In the genomic region with DNA sequence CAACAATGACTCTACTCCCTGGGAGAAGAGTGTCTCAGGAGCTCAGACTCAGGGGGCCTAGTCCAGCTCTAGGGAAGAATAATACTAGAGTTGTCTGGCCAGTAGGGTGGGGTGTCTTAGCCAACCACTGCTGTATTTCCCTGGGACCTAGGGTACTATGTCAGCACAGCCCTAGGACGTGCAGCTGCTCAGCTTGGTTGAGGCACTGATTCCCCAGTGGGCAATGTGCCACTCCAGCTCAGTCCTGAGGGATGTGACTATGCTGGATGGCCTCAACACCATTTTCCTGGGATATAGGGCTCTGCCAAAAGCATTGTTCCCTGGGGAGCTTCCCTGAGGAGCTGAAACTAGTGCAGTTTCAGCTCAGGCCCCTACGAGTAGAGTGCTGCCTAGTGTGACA, we compare ENCODE assay signal across 10 cellular contexts. TPM values are rescaled to one million over a fixed set of nuclear protein-coding genes. Genes with fewer than 3 reads are reported as not detected.
"Had no signal": no experiment of that assay in that cellular context is flagged by ENCODE, and none has a peak within 500 bp of the region (broad histone marks: within the 10 kb centered on the region; RNA-seq: fewer than 3 reads in every experiment).

No MANE protein-coding gene starts in this region.

- DNase-seq: HFFc6, IMR-90, KG1 had no signal

- H3K4me3 ChIP-seq: GM23338, HAP-1, K562 had no signal

- FAIRE-seq: HTR-8/SVneo, K562 had no signal

- H3K36me3 ChIP-seq: HAP-1 had no signal

- H3K9me3 ChIP-seq: HAP-1 had no signal

- H2AFZ ChIP-seq: GM23338 had no signal

- H3K4me2 ChIP-seq: GM23338 had no signal

- ATAC-seq: GM23338, HCT116 had no signal

RNA-seq across cellular contexts. Expression of gene TNN, which starts 47.4 kb away (rescaled TPM):
- total RNA-seq: H4, HFFc6, HT-29, IMR-90 had no signal
- polyA plus RNA-seq: IMR-90 had no signal
